In genomic region chr11:128628343-128628673, GRCh38 we compare ENCODE assay signal across 12 cellular contexts. TPM values are rescaled to one million over a fixed set of nuclear protein-coding genes. Genes with fewer than 3 reads are reported as not detected.
DNase-seq lines count a peak whose midpoint lies in the region; ATAC-seq and TF ChIP-seq lines count a peak whose summit lies in the region.
"Had no signal": no experiment of that assay in that cellular context is flagged by ENCODE, and none has a peak within 500 bp of the region (broad histone marks: within the 10 kb centered on the region; RNA-seq: fewer than 3 reads in every experiment).

No MANE protein-coding gene starts in this region.

- H3K9me3 Mint-ChIP-seq in CD8-positive, alpha-beta memory T cell: no peaks in the 10 kb centered on the region
- no peaks in the 10 kb centered on the region for H3K9me3 Mint-ChIP-seq in endothelial cell (ENCODE audit: unreplicated experiment)
- H3K9me3 Mint-ChIP-seq in HFFc6: no peaks in the 10 kb centered on the region
- H3K9me3 Mint-ChIP-seq: neural crest cell had no signal

- TF ChIP-seq CTCF in endothelial cell (IDR thresholded peaks at IDR 0.05; ENCODE audit: unreplicated experiment) (no peak), HFFc6 (IDR thresholded peaks at IDR 0.05) (no peak)

- peak overlapping the region; percentile 45 to 81 (median 69) for H3K4me3 Mint-ChIP-seq in CD8-positive, alpha-beta memory T cell
- H3K4me3 Mint-ChIP-seq in endothelial cell (ENCODE audit: unreplicated experiment) (peak overlapping the region; percentile 57), HFFc6 (no peak overlapping the region)
- H3K4me3 Mint-ChIP-seq: neural crest cell had no signal

- H3K36me3 Mint-ChIP-seq in CD8-positive, alpha-beta memory T cell: no peaks in the 10 kb centered on the region
- H3K36me3 Mint-ChIP-seq in endothelial cell (ENCODE audit: low read depth, unreplicated experiment) (peaks cover 3% of the 10 kb centered on the region), HFFc6 (ENCODE audit: low read depth) (no peaks in the 10 kb centered on the region)

- no peak for DNase-seq in CD8-positive, alpha-beta memory T cell
- no peak for DNase-seq in endothelial cell (ENCODE audit: low spot score)
- DNase-seq in LoVo (ENCODE audit: low spot score): no peak
- no peak for DNase-seq in NCI-H446 (lab: John Stamatoyannopoulos, UW)
- no peak for DNase-seq in HPDE6-E6E7 (ENCODE audit: extremely low spot score)
- DNase-seq in HFFc6: no peak
- DNase-seq: hypothalamus, thyroid gland had no signal

- peak overlapping the region; percentile 88 to 98 (median 95) for H3K27ac Mint-ChIP-seq in CD8-positive, alpha-beta memory T cell
- H3K27ac Mint-ChIP-seq in endothelial cell (ENCODE audit: unreplicated experiment) (peak overlapping the region; percentile 8), HFFc6 (no peak overlapping the region)

- POLR2A ChIA-PET in CD8-positive, alpha-beta memory T cell (lab: Charles Lee): interaction anchor here (0.6 to 3.2 kb wide), 6 partner anchors 103 to 338 kb away, joined by 3 to 24 read pairs (median 8); no protein-coding TSS in a partner anchor

- H3K9me3 ChIP-seq in CD8-positive, alpha-beta memory T cell (ENCODE audit: low read length): no peaks in the 10 kb centered on the region
- H3K9me3 ChIP-seq: Caco-2, thyroid gland had no signal

- H3K27me3 ChIP-seq in CD8-positive, alpha-beta memory T cell (ENCODE audit: insufficient read depth, low read length, poor library complexity, severe bottlenecking): no peaks in the 10 kb centered on the region
- H3K27me3 ChIP-seq: thyroid gland had no signal

- H3K36me3 ChIP-seq in CD8-positive, alpha-beta memory T cell (ENCODE audit: insufficient read depth, low read length): no peaks in the 10 kb centered on the region
- H3K36me3 ChIP-seq: thyroid gland had no signal

- peaks cover 88% of the 10 kb centered on the region for H3K4me1 ChIP-seq in CD8-positive, alpha-beta memory T cell (ENCODE audit: insufficient read depth, low read length)
- H3K4me1 ChIP-seq: Caco-2 had no signal

- no peaks in the 10 kb centered on the region for H3K27me3 Mint-ChIP-seq in CD8-positive, alpha-beta memory T cell
- no peaks in the 10 kb centered on the region for H3K27me3 Mint-ChIP-seq in endothelial cell (ENCODE audit: unreplicated experiment)
- no peaks in the 10 kb centered on the region for H3K27me3 Mint-ChIP-seq in HFFc6 (ENCODE audit: insufficient read depth)

- ATAC-seq in GM19397 (IDR thresholded peaks at IDR 0.05; ENCODE audit: unreplicated experiment) (peak; percentile 25), HG03342 (IDR thresholded peaks at IDR 0.05; ENCODE audit: unreplicated experiment) (peak; percentile 2)

- H3K4me1 Mint-ChIP-seq in CD8-positive, alpha-beta memory T cell: peaks cover 88 to 91% (median 90%) of the 10 kb centered on the region in 3 donors
- H3K4me1 Mint-ChIP-seq in endothelial cell (ENCODE audit: unreplicated experiment): peaks cover 66% of the 10 kb centered on the region
- peaks cover 20% of the 10 kb centered on the region for H3K4me1 Mint-ChIP-seq in HFFc6 (ENCODE audit: low read depth)

- CTCF ChIA-PET in CD8-positive, alpha-beta memory T cell (lab: Charles Lee): interaction anchor here (0.8 to 7.0 kb wide), 14 partner anchors 18 to 470 kb away, joined by 3 to 94 read pairs (median 6); no protein-coding TSS in a partner anchor

- peak overlapping the region; percentile 46 for H3K4me3 ChIP-seq in CD8-positive, alpha-beta memory T cell (ENCODE audit: low read length)
- H3K4me3 ChIP-seq: thyroid gland had no signal

- H3K27ac ChIP-seq in CD8-positive, alpha-beta memory T cell (ENCODE audit: low read depth, low read length): peak overlapping the region; percentile 49
- H3K27ac ChIP-seq: thyroid gland had no signal

RNA-seq across cellular contexts. Expression of gene ETS1, which starts 41.0 kb away (rescaled TPM):
- 100 to 1,000 TPM; 405 to 411 TPM for total RNA-seq in CD8-positive, alpha-beta memory T cell
- polyA plus RNA-seq in CD8-positive, alpha-beta memory T cell: 386 TPM
- 309 TPM for total RNA-seq in endothelial cell (ENCODE audit: unreplicated experiment)
- 10 to 100 TPM; 55.2 to 78.6 (median 73.2) TPM for total RNA-seq in HFFc6 (2021; fragmentation: NEBNext Ultra II Directional; extraction: Animal tissue kit (Norgen Biotek cat#: 25700))
